In genomic region chr13:91329736-91330135, GRCh38 we compare ENCODE assay signal across 20 cellular contexts. TPM values are rescaled to one million over a fixed set of nuclear protein-coding genes. Genes with fewer than 3 reads are reported as not detected.
DNase-seq lines count a peak whose midpoint lies in the region; ATAC-seq, FAIRE-seq and TF ChIP-seq lines count a peak whose summit lies in the region.
"Had no signal": no experiment of that assay in that cellular context is flagged by ENCODE, and none has a peak within 500 bp of the region (broad histone marks: within the 10 kb centered on the region; RNA-seq: fewer than 3 reads in every experiment).

No MANE protein-coding gene starts in this region.

- no peak for DNase-seq in GM12891 (ENCODE audit: insufficient read length, low spot score)
- peak; percentile 79 for DNase-seq in NOMO-1 treated with dmso at 0.1 percent for 144 hours (lab: John Stamatoyannopoulos, UW; ENCODE audit: unreplicated experiment)
- DNase-seq in mesendoderm, result no peak
- DNase-seq in left lung, result no peak
- no peak for DNase-seq in activated naive CD8-positive, alpha-beta T cell treated with anti-CD3 and anti-CD28 coated beads, Interleukin-2, amount 50 U/mL, for 24 hours
- no peak for DNase-seq in kidney tubule cell (ENCODE audit: low spot score)
- DNase-seq: CD8-positive, alpha-beta memory T cell; DND-41; NCI-H1048; NCI-H1436 treated with DMSO at 0.1 percent for 48 hours; NCI-H2029 treated with DMSO at 0.1 percent for 48 hours; NCI-H748 treated with DMSO at 0.1 percent for 48 hours; SHP77 treated with DMSO at 0.1 percent for 48 hours had no signal

- no peak overlapping the region for H2AK5ac ChIP-seq in mesendoderm (ENCODE audit: low read length)

- H3K4me3 ChIP-seq in mesendoderm (ENCODE audit: low read length), result no peak overlapping the region
- no peak overlapping the region for H3K4me3 ChIP-seq in left lung

- no peaks in the 10 kb centered on the region for H3K9me3 Mint-ChIP-seq in activated naive CD8-positive, alpha-beta T cell treated with anti-CD3 and anti-CD28 coated beads, Interleukin-2, amount 50 U/mL, for 24 hours
- H3K9me3 Mint-ChIP-seq: CD8-positive, alpha-beta memory T cell; IgD-negative memory B cell; T-helper 2 cell treated with Interferon-gamma antibody and Interleukin-4, amounts not matched to agents 5 μg/mL and 100 μg/mL, for 36 hours had no signal

- no peaks in the 10 kb centered on the region for H3K9me3 ChIP-seq in left lung

- peak; percentile 9 for FAIRE-seq in GM12891 (lab: Jason Lieb, UNC)
- FAIRE-seq: G401.6, GM18507, H1 had no signal

- no peak overlapping the region for H2BK15ac ChIP-seq in mesendoderm (replicated peaks; ENCODE audit: low read depth)

- H3K4ac ChIP-seq in mesendoderm (ENCODE audit: low read depth, low read length), result no peak overlapping the region

- no peak overlapping the region for H2BK5ac ChIP-seq in mesendoderm (ENCODE audit: low read length)

- no peak overlapping the region for H4K8ac ChIP-seq in mesendoderm (ENCODE audit: low read depth, low read length)

- intact Hi-C loops in left lung (cut with DNase I), result no loop called here

- H3K4me2 ChIP-seq in mesendoderm (ENCODE audit: low read length), result no peak overlapping the region

- peaks cover 18% of the 10 kb centered on the region for H3K4me1 Mint-ChIP-seq in activated naive CD8-positive, alpha-beta T cell treated with anti-CD3 and anti-CD28 coated beads, Interleukin-2, amount 50 U/mL, for 24 hours

- H3K79me2 ChIP-seq in mesendoderm (ENCODE audit: control insufficient read depth, insufficient read depth, low read length), result no peaks in the 10 kb centered on the region

- H3K4me1 ChIP-seq in mesendoderm (ENCODE audit: control insufficient read depth, low read depth, low read length), result no peaks in the 10 kb centered on the region
- no peaks in the 10 kb centered on the region for H3K4me1 ChIP-seq in left lung

- no peaks in the 10 kb centered on the region for H3K36me3 Mint-ChIP-seq in activated naive CD8-positive, alpha-beta T cell treated with anti-CD3 and anti-CD28 coated beads, Interleukin-2, amount 50 U/mL, for 24 hours (ENCODE audit: low read depth)
- H3K36me3 Mint-ChIP-seq: CD8-positive, alpha-beta memory T cell; IgD-negative memory B cell had no signal

- H3K18ac ChIP-seq in mesendoderm (ENCODE audit: low read length), result no peak overlapping the region

- TF ChIP-seq CTCF in left lung (IDR thresholded peaks at IDR 0.05), result no peak

- H3K23ac ChIP-seq in mesendoderm (ENCODE audit: low read length), result no peak overlapping the region

- peaks cover 3% of the 10 kb centered on the region for H3K27me3 Mint-ChIP-seq in activated naive CD8-positive, alpha-beta T cell treated with anti-CD3 and anti-CD28 coated beads, Interleukin-2, amount 50 U/mL, for 24 hours
- H3K27me3 Mint-ChIP-seq: IgD-negative memory B cell had no signal

- no CpG with 5 or more reads among the region's 1 CpG for WGBS in mesendoderm (ENCODE audit: extremely low coverage, insufficient coverage, low lambda C conversion rate)

- ATAC-seq in GM19397 (IDR thresholded peaks at IDR 0.05; ENCODE audit: unreplicated experiment), result peak; percentile 45
- ATAC-seq in HG03571 (IDR thresholded peaks at IDR 0.05; ENCODE audit: unreplicated experiment), result peak; percentile 39
- no peak for ATAC-seq in left lung
- ATAC-seq in activated naive CD8-positive, alpha-beta T cell treated with anti-CD3 and anti-CD28 coated beads, Interleukin-2, amount 50 U/mL, for 24 hours, result no peak

- no peak overlapping the region for H3K4me3 Mint-ChIP-seq in activated naive CD8-positive, alpha-beta T cell treated with anti-CD3 and anti-CD28 coated beads, Interleukin-2, amount 50 U/mL, for 24 hours
- H3K4me3 Mint-ChIP-seq: CD8-positive, alpha-beta memory T cell; T-helper 2 cell treated with Interferon-gamma antibody and Interleukin-4, amounts not matched to agents 5 μg/mL and 100 μg/mL, for 36 hours had no signal

- no peaks in the 10 kb centered on the region for H3K79me1 ChIP-seq in mesendoderm (ENCODE audit: low read length)

- H3K36me3 ChIP-seq in mesendoderm (ENCODE audit: control insufficient read depth, insufficient read depth, low read length), result no peaks in the 10 kb centered on the region
- no peaks in the 10 kb centered on the region for H3K36me3 ChIP-seq in left lung

- no peak overlapping the region for H3K56ac ChIP-seq in mesendoderm (ENCODE audit: low read length)

- H3K27me3 ChIP-seq in mesendoderm (ENCODE audit: insufficient read depth, low read length, poor library complexity) (no peaks in the 10 kb centered on the region), left lung (no peaks in the 10 kb centered on the region)

- no peak overlapping the region for H2BK120ac ChIP-seq in mesendoderm (ENCODE audit: low read depth, low read length)

- no peak overlapping the region for H3K27ac Mint-ChIP-seq in activated naive CD8-positive, alpha-beta T cell treated with anti-CD3 and anti-CD28 coated beads, Interleukin-2, amount 50 U/mL, for 24 hours
- H3K27ac Mint-ChIP-seq: CD8-positive, alpha-beta memory T cell; T-helper 2 cell treated with Interferon-gamma antibody and Interleukin-4, amounts not matched to agents 5 μg/mL and 100 μg/mL, for 36 hours had no signal

- no peak for TF ChIP-seq POLR2A in GM12891 (IDR thresholded peaks at IDR 0.05; ENCODE audit: low read depth, low read length)

- H3K27ac ChIP-seq in mesendoderm (ENCODE audit: low read depth, low read length) (no peak overlapping the region), left lung (no peak overlapping the region)

- H4K5ac ChIP-seq in mesendoderm (ENCODE audit: low read length), result no peak overlapping the region

- H3K9ac ChIP-seq in mesendoderm (ENCODE audit: low read length), result no peak overlapping the region

TF ChIP-seq in GM12891, 5 proteins besides CTCF, POLR2A, EP300 and RAD21:
- TF ChIP-seq POLR2AphosphoS5 (IDR thresholded peaks at IDR 0.05; ENCODE audit: low read depth, low read length) (no peak), SPI1 (IDR thresholded peaks at IDR 0.05; ENCODE audit: low read depth, low read length) (0 out of 2 replicates have a peak, but pooled peaks have one; percentile 18)

RNA-seq across cellular contexts. Expression of gene MIR17HG, which starts 17.8 kb away (rescaled TPM):
- polyA plus RNA-seq in GM12891 (2012; ENCODE audit: low read depth, missing spikeins), result 2.8 TPM
- polyA plus RNA-seq in mesendoderm (2013, experiment 1 of 2), result 10.9 TPM
- 10.4 TPM for polyA plus RNA-seq in mesendoderm (2013, experiment 2 of 2)
- total RNA-seq in left lung, result 1 to 10 TPM; 2.4 to 7.6 TPM

Comparison
In these comparisons a context has a peak if more than half of its experiments do, and no peak if none do; other contexts are left out.
1. ATAC-seq: peak in GM19397 (single experiment) and HG03571 (single experiment); none in left lung (single experiment) and activated naive CD8-positive, alpha-beta T cell treated with anti-CD3 and anti-CD28 coated beads, Interleukin-2, amount 50 U/mL, for 24 hours (single experiment).